In the genomic region with DNA sequence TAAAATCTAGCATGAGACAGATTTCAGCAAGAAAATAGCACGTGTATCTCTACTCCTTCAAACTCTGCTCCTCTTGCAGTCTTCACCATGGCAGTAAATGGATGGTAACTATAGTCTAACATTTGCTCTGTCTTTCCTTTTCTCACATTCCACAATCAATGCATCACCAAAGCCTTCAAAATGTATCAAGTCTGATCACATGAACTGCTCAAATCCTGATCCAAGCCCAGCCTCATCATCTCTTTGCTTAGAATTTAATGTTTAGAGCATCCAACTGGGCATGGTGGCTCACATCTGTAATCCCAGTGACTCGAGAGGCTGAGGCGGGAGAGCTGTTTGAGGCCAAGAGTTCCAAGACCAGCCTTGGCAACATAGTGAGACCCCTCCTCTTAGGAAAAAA, we compare ENCODE assay signal across 22 cellular contexts. TPM values are rescaled to one million over a fixed set of nuclear protein-coding genes. Genes with fewer than 3 reads are reported as not detected.
DNase-seq lines count a peak whose midpoint lies in the region; ATAC-seq and TF ChIP-seq lines count a peak whose summit lies in the region.
"Had no signal": no experiment of that assay in that cellular context is flagged by ENCODE, and none has a peak within 500 bp of the region (broad histone marks: within the 10 kb centered on the region; RNA-seq: fewer than 3 reads in every experiment).

No MANE protein-coding gene starts in this region.

- H3K27me3 Mint-ChIP-seq in T-helper 17 cell (no peaks in the 10 kb centered on the region), nephron progenitor cell (ENCODE audit: low read depth, poor library complexity) (no peaks in the 10 kb centered on the region)
- H3K27me3 Mint-ChIP-seq in CD8-positive, alpha-beta memory T cell = no peaks in the 10 kb centered on the region

- H3K9me3 ChIP-seq in T-helper 17 cell (ENCODE audit: control insufficient read depth, low read length, poor library complexity, severe bottlenecking) (no peaks in the 10 kb centered on the region), upper lobe of right lung (no peaks in the 10 kb centered on the region)
- no peaks in the 10 kb centered on the region for H3K9me3 ChIP-seq in CD8-positive, alpha-beta memory T cell (ENCODE audit: low read length)
- H3K9me3 ChIP-seq: HAP-1, sigmoid colon, suprapubic skin had no signal

- intact Hi-C loops in upper lobe of right lung (cut with DNase I) = no loop called here

- TF ChIP-seq CTCF in fibroblast of the aortic adventitia (IDR thresholded peaks at IDR 0.05; ENCODE audit: insufficient read depth, low read length) = no peak
- TF ChIP-seq CTCF in nephron progenitor cell (IDR thresholded peaks at IDR 0.05) = no peak
- no peak for TF ChIP-seq CTCF in upper lobe of right lung (IDR thresholded peaks at IDR 0.05)

- ATAC-seq in T-helper 17 cell (no peak), upper lobe of right lung (no peak)
- ATAC-seq: activated CD4-positive, CD25-positive, alpha-beta regulatory T cell treated with anti-CD3 and anti-CD28 coated beads, Interleukin-2, amount 50 U/mL, for 24 hours; activated CD8-positive, alpha-beta T cell treated with anti-CD3 and anti-CD28 coated beads, Interleukin-2, amount 10 ng/mL, durations not matched to agents 7 days and 5 days; activated T-cell treated with anti-CD3 and anti-CD28 coated beads, Interleukin-2, amount 50 U/mL, for 4 hours had no signal

- H3K27me3 ChIP-seq in CD8-positive, alpha-beta memory T cell (ENCODE audit: insufficient read depth, low read length, poor library complexity, severe bottlenecking) = no peaks in the 10 kb centered on the region
- H3K27me3 ChIP-seq in upper lobe of right lung = no peaks in the 10 kb centered on the region
- H3K27me3 ChIP-seq: sigmoid colon, suprapubic skin had no signal

- H3K36me3 Mint-ChIP-seq in T-helper 17 cell (ENCODE audit: low read depth) (no peaks in the 10 kb centered on the region), nephron progenitor cell (ENCODE audit: low read depth) (peaks cover 4% of the 10 kb centered on the region)
- H3K36me3 Mint-ChIP-seq in CD8-positive, alpha-beta memory T cell = no peaks in the 10 kb centered on the region

- H3K36me3 ChIP-seq in CD8-positive, alpha-beta memory T cell (ENCODE audit: insufficient read depth, low read length) = no peaks in the 10 kb centered on the region
- H3K36me3 ChIP-seq in upper lobe of right lung = no peaks in the 10 kb centered on the region
- H3K36me3 ChIP-seq: HAP-1, sigmoid colon, suprapubic skin had no signal

- H3K27ac Mint-ChIP-seq in T-helper 17 cell (peak overlapping the region; percentile 17), nephron progenitor cell (peak overlapping the region; percentile 34)
- H3K27ac Mint-ChIP-seq in CD8-positive, alpha-beta memory T cell = peak overlapping the region in 3 of 8 donors; percentile 45 to 49 (median 47)
- H3K27ac Mint-ChIP-seq: activated CD8-positive, alpha-beta T cell treated with anti-CD3 and anti-CD28 coated beads, Interleukin-2, amount 10 ng/mL, durations not matched to agents 7 days and 5 days had no signal

- CTCF ChIA-PET in CD8-positive, alpha-beta memory T cell (lab: Charles Lee) = no interaction called here

- peak; percentile 41 for DNase-seq in EL
- DNase-seq in T-helper 17 cell = no peak
- peak; percentile 25 for DNase-seq in fibroblast of the aortic adventitia (ENCODE audit: low read depth)
- no peak for DNase-seq in nephron progenitor cell
- no peak for DNase-seq in CD8-positive, alpha-beta memory T cell
- no peak for DNase-seq in NCI-H526 (lab: John Stamatoyannopoulos, UW)
- no peak for DNase-seq in upper lobe of right lung
- no peak for DNase-seq in stimulated activated CD4-positive, alpha-beta T cell treated with anti-CD3 and anti-CD28 coated beads, Interleukin-4, amount 100 ng/mL, for 24 hours
- DNase-seq: activated CD8-positive, alpha-beta T cell treated with anti-CD3 and anti-CD28 coated beads, Interleukin-2, amount 10 ng/mL, durations not matched to agents 7 days and 5 days; activated naive CD4-positive, alpha-beta T cell treated with Interleukin-2 at 50 U/mL for 16 hours; activated T-cell treated with anti-CD3 and anti-CD28 coated beads, Interleukin-2, amount 50 U/mL, for 4 hours; central memory CD4-positive, alpha-beta T cell; kidney glomerular epithelial cell; MM.1S; NCI-H1436; NCI-H526 treated with DMSO at 0.1 percent for 48 hours; posterior cingulate gyrus; sigmoid colon had no signal

- POLR2A ChIA-PET in CD8-positive, alpha-beta memory T cell (lab: Charles Lee) = no interaction called here

- no peak overlapping the region for H3K4me3 Mint-ChIP-seq in T-helper 17 cell
- no peak overlapping the region for H3K4me3 Mint-ChIP-seq in nephron progenitor cell
- peak overlapping the region in 2 of 7 donors; percentile 15 to 20 for H3K4me3 Mint-ChIP-seq in CD8-positive, alpha-beta memory T cell
- H3K4me3 Mint-ChIP-seq: activated CD8-positive, alpha-beta T cell treated with anti-CD3 and anti-CD28 coated beads, Interleukin-2, amount 10 ng/mL, durations not matched to agents 7 days and 5 days; activated T-cell treated with anti-CD3 and anti-CD28 coated beads, Interleukin-2, amount 50 U/mL, for 4 hours had no signal

- no peak overlapping the region for H3K27ac ChIP-seq in CD8-positive, alpha-beta memory T cell (ENCODE audit: low read depth, low read length)
- no peak overlapping the region for H3K27ac ChIP-seq in upper lobe of right lung
- H3K27ac ChIP-seq: SK-N-MC, suprapubic skin had no signal

- H3K4me1 Mint-ChIP-seq in T-helper 17 cell (peaks cover 42% of the 10 kb centered on the region), nephron progenitor cell (peaks cover 38% of the 10 kb centered on the region)
- peaks cover 82 to 94% (median 93%) of the 10 kb centered on the region in 3 donors for H3K4me1 Mint-ChIP-seq in CD8-positive, alpha-beta memory T cell

- H3K4me3 ChIP-seq in fibroblast of the aortic adventitia (ENCODE audit: low read depth, low read length) = no peak overlapping the region
- H3K4me3 ChIP-seq in CD8-positive, alpha-beta memory T cell (ENCODE audit: low read length) = no peak overlapping the region
- H3K4me3 ChIP-seq in upper lobe of right lung = no peak overlapping the region
- H3K4me3 ChIP-seq: HAP-1, sigmoid colon, SK-N-MC, suprapubic skin had no signal

- H3K9me3 Mint-ChIP-seq in nephron progenitor cell = no peaks in the 10 kb centered on the region
- H3K9me3 Mint-ChIP-seq in CD8-positive, alpha-beta memory T cell = no peaks in the 10 kb centered on the region
- H3K9me3 Mint-ChIP-seq: activated T-cell treated with anti-CD3 and anti-CD28 coated beads, Interleukin-2, amount 50 U/mL, for 4 hours had no signal

- peaks cover 75% of the 10 kb centered on the region for H3K4me1 ChIP-seq in CD8-positive, alpha-beta memory T cell (ENCODE audit: insufficient read depth, low read length)
- H3K4me1 ChIP-seq in upper lobe of right lung = peaks cover 34% of the 10 kb centered on the region

RNA-seq across cellular contexts. Expression of a gene that starts 45.9 kb away (rescaled TPM):
- total RNA-seq in T-helper 17 cell (100 to 1,000 TPM; 123 to 131 TPM), fibroblast of the aortic adventitia (ENCODE audit: low replicate concordance) (33.4 and 49.1 TPM in 2 replicates), upper lobe of right lung (47.1 TPM)
- 10 to 100 TPM; 34.6 to 36.0 TPM for total RNA-seq in CD8-positive, alpha-beta memory T cell
- 40.0 TPM for polyA plus RNA-seq in CD8-positive, alpha-beta memory T cell

Comparison
In these comparisons a context has a peak if more than half of its experiments do, and no peak if none do; other contexts are left out.
1. DNase-seq: peak in EL (single experiment) and fibroblast of the aortic adventitia (single experiment); none in T-helper 17 cell (0 of 3), nephron progenitor cell (single experiment), CD8-positive, alpha-beta memory T cell (0 of 5), NCI-H526 (0 of 2), upper lobe of right lung (single experiment) and stimulated activated CD4-positive, alpha-beta T cell treated with anti-CD3 and anti-CD28 coated beads, Interleukin-4, amount 100 ng/mL, for 24 hours (single experiment).